11 cellular contexts compared by ENCODE assay signal in the genomic region with DNA sequence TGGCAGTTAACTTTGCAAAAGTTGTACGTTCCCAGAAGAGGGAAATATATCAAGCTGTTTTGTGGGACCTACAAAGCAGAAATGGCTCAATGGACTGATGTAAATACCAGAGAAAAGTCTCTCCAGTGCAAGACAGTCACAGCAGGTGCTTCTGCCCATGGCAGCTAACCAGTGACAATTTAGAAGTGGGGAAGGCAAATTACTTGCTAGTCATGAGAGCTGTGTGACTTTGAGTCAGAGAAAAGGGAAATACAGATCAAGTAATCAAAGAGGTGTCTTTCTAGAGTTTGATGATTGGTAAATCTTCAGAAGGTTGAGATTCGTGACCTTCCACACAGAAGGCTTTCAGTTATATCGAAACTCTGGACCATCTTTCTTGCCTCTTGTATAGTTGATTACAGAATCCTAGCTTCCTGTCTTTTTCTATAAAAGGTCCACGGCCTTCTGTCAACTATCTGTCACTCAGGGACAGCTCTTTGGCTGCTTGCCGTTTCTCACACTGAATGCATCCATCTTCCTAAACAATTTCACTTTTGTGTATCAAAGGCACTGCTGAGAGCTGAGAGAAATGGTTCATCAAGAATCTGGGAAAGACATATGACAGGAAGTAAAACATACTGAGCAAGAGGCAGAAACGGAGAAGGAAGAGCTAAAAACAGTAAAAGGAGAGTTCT.
A peak's percentile ranks its signal among the peaks of the same experiment; 100 is the strongest.
DNase-seq lines count a peak whose midpoint lies in the region; ATAC-seq and TF ChIP-seq lines count a peak whose summit lies in the region.
"Had no signal": no experiment of that assay in that cellular context is flagged by ENCODE, and none has a peak within 500 bp of the region (broad histone marks: within the 10 kb centered on the region; RNA-seq: fewer than 3 reads in every experiment).

No MANE protein-coding gene starts in this region.

- no peak for TF ChIP-seq CTCF in type B pancreatic cell (conservative IDR thresholded peaks at IDR 0.05)
- no peak for TF ChIP-seq CTCF in CD4-positive, alpha-beta T cell (IDR thresholded peaks at IDR 0.05)
- no peak for TF ChIP-seq CTCF in RWPE1 (conservative IDR thresholded peaks at IDR 0.05; ENCODE audit: low read depth)

- CTCF ChIA-PET in CD4-positive, alpha-beta T cell (lab: Charles Lee), result no interaction called here
- CTCF ChIA-PET in RWPE1 (lab: Yijun Ruan, JAX), result no interaction called here

- peak overlapping the region; percentile 48 for H3K4me3 Mint-ChIP-seq in activated naive CD4-positive, alpha-beta T cell treated with anti-CD3 and anti-CD28 coated beads, Interleukin-2, amount 50 U/mL, for 24 hours
- H3K4me3 Mint-ChIP-seq in type B pancreatic cell, result peak overlapping the region; percentile 49
- no peak overlapping the region for H3K4me3 Mint-ChIP-seq in CD4-positive, alpha-beta T cell
- H3K4me3 Mint-ChIP-seq: activated T-cell treated with anti-CD3 and anti-CD28 coated beads, Interleukin-2, amount 50 U/mL, for 4 hours had no signal

- H3K4me1 Mint-ChIP-seq in activated naive CD4-positive, alpha-beta T cell treated with anti-CD3 and anti-CD28 coated beads, Interleukin-2, amount 50 U/mL, for 24 hours, result peaks cover 34% of the 10 kb centered on the region
- peaks cover 4% of the 10 kb centered on the region for H3K4me1 Mint-ChIP-seq in type B pancreatic cell (ENCODE audit: unreplicated experiment)
- peaks cover 33% of the 10 kb centered on the region for H3K4me1 Mint-ChIP-seq in CD4-positive, alpha-beta T cell (ENCODE audit: low read depth)

- no peaks in the 10 kb centered on the region for H3K9me3 Mint-ChIP-seq in activated naive CD4-positive, alpha-beta T cell treated with anti-CD3 and anti-CD28 coated beads, Interleukin-2, amount 50 U/mL, for 24 hours
- no peaks in the 10 kb centered on the region for H3K9me3 Mint-ChIP-seq in type B pancreatic cell
- H3K9me3 Mint-ChIP-seq in CD4-positive, alpha-beta T cell, result peaks cover 4% of the 10 kb centered on the region
- H3K9me3 Mint-ChIP-seq: activated T-cell treated with anti-CD3 and anti-CD28 coated beads, Interleukin-2, amount 50 U/mL, for 4 hours had no signal

- ATAC-seq in HG02970 (IDR thresholded peaks at IDR 0.05; ENCODE audit: low FRiP score, unreplicated experiment), result peak; percentile 45
- ATAC-seq in CD4-positive, alpha-beta T cell (ENCODE audit: poor library complexity), result no peak
- ATAC-seq: activated T-cell treated with anti-CD3 and anti-CD28 coated beads, Interleukin-2, amount 50 U/mL, for 4 hours had no signal

- no peaks in the 10 kb centered on the region for H3K36me3 Mint-ChIP-seq in activated naive CD4-positive, alpha-beta T cell treated with anti-CD3 and anti-CD28 coated beads, Interleukin-2, amount 50 U/mL, for 24 hours
- peaks cover 4% of the 10 kb centered on the region for H3K36me3 Mint-ChIP-seq in type B pancreatic cell
- H3K36me3 Mint-ChIP-seq in CD4-positive, alpha-beta T cell (ENCODE audit: low read depth), result no peaks in the 10 kb centered on the region

- no peaks in the 10 kb centered on the region for H3K27me3 ChIP-seq in CD4-positive, alpha-beta T cell (ENCODE audit: control insufficient read depth, insufficient read depth, low read length)

- intact Hi-C loops in CD4-positive, alpha-beta T cell (cut with DNase I, micrococcal nuclease), result loop anchor here in 1 of 2 experiments (5.0 kb wide), 1 partner anchor 43 kb away; no protein-coding TSS in a partner anchor

- H3K9me3 ChIP-seq in CD4-positive, alpha-beta T cell (ENCODE audit: control insufficient read depth, low read length), result no peaks in the 10 kb centered on the region

- H3K27me3 Mint-ChIP-seq in activated naive CD4-positive, alpha-beta T cell treated with anti-CD3 and anti-CD28 coated beads, Interleukin-2, amount 50 U/mL, for 24 hours, result no peaks in the 10 kb centered on the region
- no peaks in the 10 kb centered on the region for H3K27me3 Mint-ChIP-seq in type B pancreatic cell
- no peaks in the 10 kb centered on the region for H3K27me3 Mint-ChIP-seq in CD4-positive, alpha-beta T cell

- POLR2A ChIA-PET in CD4-positive, alpha-beta T cell (lab: Charles Lee), result interaction anchor here (1.3 to 1.5 kb wide), 3 partner anchors 11 to 66 kb away, joined by 4 to 5 read pairs (median 5); no protein-coding TSS in a partner anchor
- POLR2A ChIA-PET in RWPE1 (lab: Yijun Ruan, JAX; ENCODE audit: low non-redundant PET), result no interaction called here

- peak overlapping the region; percentile 66 for H3K27ac Mint-ChIP-seq in activated naive CD4-positive, alpha-beta T cell treated with anti-CD3 and anti-CD28 coated beads, Interleukin-2, amount 50 U/mL, for 24 hours
- H3K27ac Mint-ChIP-seq in type B pancreatic cell, result peak overlapping the region; percentile 35
- no peak overlapping the region for H3K27ac Mint-ChIP-seq in CD4-positive, alpha-beta T cell

- no peak overlapping the region for H3K27ac ChIP-seq in CD4-positive, alpha-beta T cell (ENCODE audit: low read depth, low read length)
- H3K27ac ChIP-seq in RWPE1, result no peak overlapping the region

- no peak for DNase-seq in activated naive CD4-positive, alpha-beta T cell treated with Interleukin-2 at 50 U/mL for 16 hours
- DNase-seq in SHP77 treated with DMSO at 0.1 percent for 48 hours (lab: John Stamatoyannopoulos, UW), result peak; percentile 4
- no peak for DNase-seq in type B pancreatic cell (ENCODE audit: extremely low spot score, unreplicated experiment)
- no peak for DNase-seq in CD4-positive, alpha-beta T cell
- DNase-seq in RWPE1 (ENCODE audit: low spot score), result no peak
- no peak for DNase-seq in NCI-H2227 treated with DMSO at 0.1 percent for 48 hours (lab: John Stamatoyannopoulos, UW)
- DNase-seq: activated T-cell treated with anti-CD3 and anti-CD28 coated beads, Interleukin-2, amount 50 U/mL, for 4 hours; AML-193; stimulated activated CD4-positive, alpha-beta T cell treated with anti-CD3 and anti-CD28 coated beads, Interleukin-4, amount 100 ng/mL, for 1 hour had no signal
